In the genomic region with DNA sequence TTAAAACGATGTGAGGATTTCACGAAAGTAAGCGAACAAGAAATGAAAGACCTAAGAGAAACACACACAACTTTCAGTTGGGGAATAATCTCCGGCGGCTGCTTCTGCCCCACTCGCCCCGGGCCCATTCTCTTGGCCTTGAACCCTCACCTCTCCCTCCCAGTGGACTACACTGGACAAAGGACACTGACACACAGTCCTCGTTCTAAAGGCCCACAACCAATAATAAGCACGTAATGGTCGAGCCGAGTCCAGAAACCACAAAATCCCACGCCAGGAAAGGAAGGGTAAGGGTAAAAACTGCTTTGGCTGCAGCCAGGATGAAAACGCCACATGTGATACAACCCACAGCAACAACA, we compare ENCODE assay signal across 8 cellular contexts. TPM values are rescaled to one million over a fixed set of nuclear protein-coding genes. Genes with fewer than 3 reads are reported as not detected.
DNase-seq lines count a peak whose midpoint lies in the region; ATAC-seq and TF ChIP-seq lines count a peak whose summit lies in the region.

No MANE protein-coding gene starts in this region.

- H3K4me1 ChIP-seq in adrenal gland (replicated peaks in 1 of 2) (peaks cover 21 to 39% of the 10 kb centered on the region in 2 donors), thyroid gland (peaks cover 37 to 41% of the 10 kb centered on the region in 2 donors)

- intact Hi-C loops in adrenal gland (cut with DNase I): no loop called here
- intact Hi-C loops in left colon (cut with DNase I, micrococcal nuclease): no loop called here
- intact Hi-C loops in thyroid gland (cut with DNase I): no loop called here

- H3K27me3 ChIP-seq in H7 (ENCODE audit: control insufficient read depth, insufficient read depth, low read length) (no peaks in the 10 kb centered on the region), adrenal gland (no peaks in the 10 kb centered on the region), thyroid gland (no peaks in the 10 kb centered on the region)

- TF ChIP-seq POLR2A in adrenal gland (IDR thresholded peaks at IDR 0.05) (no peak), thyroid gland (IDR thresholded peaks at IDR 0.05) (no peak)

- H3K4me3 ChIP-seq in H7 (ENCODE audit: insufficient read depth, low read depth, low read length): peak overlapping the region; percentile 80
- H3K4me3 ChIP-seq in adrenal gland: peak overlapping the region; percentile 63 to 98 (median 98)
- H3K4me3 ChIP-seq in thyroid gland (replicated peaks in 1 of 3): peak overlapping the region; percentile 27 to 94 (median 79)

- WGBS in adrenal gland, 4 donors: 0 to 1% (median 0%) methylated on average over 13 of the region's 13 CpGs
- WGBS in thyroid gland, 2 donors: 0% methylated on average over 13 of the region's 13 CpGs

- H3K27ac ChIP-seq in adrenal gland: peak overlapping the region; percentile 85 to 98 (median 95)
- peak overlapping the region; percentile 96 to 98 (median 97) for H3K27ac ChIP-seq in thyroid gland

- TF ChIP-seq CTCF in adrenal gland (IDR thresholded peaks at IDR 0.05) (no peak), thyroid gland (IDR thresholded peaks at IDR 0.05) (no peak)

- ATAC-seq in left colon (peak; percentile 13), esophagus mucosa (no peak), HG03097 (IDR thresholded peaks at IDR 0.05; ENCODE audit: low FRiP score, unreplicated experiment) (no peak)

- peak; percentile 5 for DNase-seq in AG08395 (ENCODE audit: low spot score)
- no peak for DNase-seq in H7
- DNase-seq in adrenal gland: peak in 6 of 7 donors; percentile 17 to 47 (median 34)
- DNase-seq in left colon: peak in 1 of 2 donors; percentile 18
- DNase-seq in thyroid gland: peak in 1 of 2 donors; percentile 11
- no peak for DNase-seq in NCI-H1105 treated with DMSO at 0.1 percent for 48 hours (lab: John Stamatoyannopoulos, UW)

- H3K36me3 ChIP-seq in H7 (replicated peaks; ENCODE audit: control insufficient read depth, insufficient read depth, low read length): peaks cover 13% of the 10 kb centered on the region
- H3K36me3 ChIP-seq in adrenal gland (replicated peaks in 1 of 2): peaks cover 0 to 7% of the 10 kb centered on the region in 2 donors
- H3K36me3 ChIP-seq in thyroid gland: peaks cover 4 to 6% of the 10 kb centered on the region in 2 donors

- no peaks in the 10 kb centered on the region for H3K9me3 ChIP-seq in adrenal gland (replicated peaks in 1 of 3)
- H3K9me3 ChIP-seq in thyroid gland: no peaks in the 10 kb centered on the region

RNA-seq across cellular contexts. Expression of gene ZNF770, which starts 0.5 kb away (rescaled TPM):
- total RNA-seq in H7 (2014; rRNA removed; shearing (Covaris generic)): 45.7 and 71.5 TPM in 2 replicates
- total RNA-seq in adrenal gland (10 to 100 TPM; 15.4 to 37.6 (median 33.2) TPM), left colon (10 to 100 TPM; 20.1 to 20.5 TPM), thyroid gland (10 to 100 TPM; 52.0 to 97.2 (median 74.4) TPM), esophagus mucosa (114 TPM)
- polyA plus RNA-seq in adrenal gland: 10 to 100 TPM in 2 of 3 donors, 1 to 10 TPM in 1; 7.3 to 37.0 (median 10.8) TPM

RNA-seq across cellular contexts. Expression of gene AQR, which starts 18.1 kb away (rescaled TPM):
- 36.9 and 55.1 TPM in 2 replicates for total RNA-seq in H7 (2014; rRNA removed; shearing (Covaris generic))
- total RNA-seq in adrenal gland (10 to 100 TPM; 13.9 to 37.4 (median 28.3) TPM), left colon (10 to 100 TPM; 22.7 to 24.3 TPM), thyroid gland (10 to 100 TPM; 27.9 to 40.3 (median 37.8) TPM), esophagus mucosa (28.7 TPM)
- 10 to 100 TPM; 10.2 to 43.4 (median 24.3) TPM for polyA plus RNA-seq in adrenal gland

Comparison
In these comparisons a context has a peak if more than half of its experiments do, and no peak if none do; other contexts are left out.
1. DNase-seq: peak in AG08395 (single experiment) and adrenal gland (6 of 7); none in H7 (single experiment) and NCI-H1105 treated with DMSO at 0.1 percent for 48 hours (single experiment).
2. Peak in every context shown above with its lines, with median percentiles within 50 percentile points of each other: H3K4me3 ChIP-seq.